Comparison of ENCODE assay signal across 8 cellular contexts in the genomic region with DNA sequence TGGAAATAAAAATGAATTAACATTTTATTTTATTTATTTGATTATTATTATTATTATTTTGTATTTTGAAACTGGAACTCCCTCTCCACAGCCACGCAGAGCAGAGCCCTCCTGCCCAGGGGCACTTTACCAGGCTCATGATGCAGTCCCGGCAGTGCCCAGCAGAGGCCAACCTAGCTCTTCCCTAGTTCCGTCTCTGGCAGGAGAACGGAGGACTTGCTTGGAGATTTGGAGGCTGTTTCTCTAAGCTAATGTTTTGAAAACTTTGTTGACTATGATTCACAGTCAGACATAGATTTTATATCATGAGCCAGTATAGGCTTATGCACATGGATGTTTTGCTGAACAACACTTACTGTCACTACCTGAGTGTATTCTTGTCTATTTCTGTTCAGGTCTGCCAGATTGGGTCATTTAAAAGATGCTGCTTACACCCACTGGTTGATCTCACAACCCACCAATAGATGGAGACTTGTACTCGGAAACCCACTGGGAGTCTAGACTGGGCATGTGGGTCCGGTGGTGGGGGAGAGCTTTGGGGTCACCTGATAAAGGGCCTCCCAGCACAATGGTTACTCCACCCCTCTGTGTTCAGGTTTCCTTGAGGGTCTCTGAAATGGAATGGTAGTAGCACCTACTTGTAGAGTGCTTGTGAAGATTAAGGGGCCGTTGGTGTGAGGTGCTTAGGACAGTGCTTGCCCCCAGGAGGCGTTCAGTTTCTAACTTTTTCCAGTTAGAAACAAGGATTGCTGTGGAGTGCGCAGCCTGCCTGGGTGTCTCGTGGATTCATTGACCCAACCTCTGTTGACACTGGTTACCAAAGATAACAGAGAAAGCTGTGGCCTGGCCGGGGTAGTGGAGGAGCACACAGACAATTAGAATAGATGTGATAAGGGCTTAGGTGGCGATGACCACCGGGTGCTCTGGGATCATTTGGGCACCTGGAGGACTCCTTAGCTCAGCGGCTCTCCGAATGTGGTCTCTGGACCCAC.
DNase-seq lines count a peak whose midpoint lies in the region; ATAC-seq and TF ChIP-seq lines count a peak whose summit lies in the region.

No MANE protein-coding gene starts in this region.

- peak; percentile 94 for TF ChIP-seq RAD21 in SK-N-SH (IDR thresholded peaks at IDR 0.05; ENCODE audit: low read length)

- no peak overlapping the region for H3K4me2 ChIP-seq in MM.1S (ENCODE audit: low read depth, low read length)
- no peak overlapping the region for H3K4me2 ChIP-seq in SK-N-SH

- H3K79me2 ChIP-seq in MM.1S (ENCODE audit: low read length) (no peaks in the 10 kb centered on the region), SK-N-SH (ENCODE audit: insufficient read depth) (no peaks in the 10 kb centered on the region)

- no peak overlapping the region for H3K4me3 ChIP-seq in MM.1S (ENCODE audit: low read length)
- H3K4me3 ChIP-seq in SK-N-SH (ENCODE audit: low read depth in 2 of 2, low read length in 1 of 2), result no peak overlapping the region; a peak in 1 of 4 replicates
- H3K4me3 ChIP-seq in prostate gland, result no peak overlapping the region

- H3K9me2 ChIP-seq in MM.1S (replicated peaks; ENCODE audit: insufficient read depth, low read length) (no peaks in the 10 kb centered on the region), SK-N-SH (no peaks in the 10 kb centered on the region)

- H2AFZ ChIP-seq in MM.1S (ENCODE audit: low read length), result no peak overlapping the region
- H2AFZ ChIP-seq in SK-N-SH (ENCODE audit: low read depth), result no peak overlapping the region

- H3K27me3 ChIP-seq in MM.1S (replicated peaks; ENCODE audit: insufficient read depth, low read length), result no peaks in the 10 kb centered on the region
- no peaks in the 10 kb centered on the region for H3K27me3 ChIP-seq in SK-N-SH (ENCODE audit: insufficient read depth)
- no peaks in the 10 kb centered on the region for H3K27me3 ChIP-seq in prostate gland (replicated peaks; ENCODE audit: insufficient read depth)

- H3K27ac Mint-ChIP-seq in activated naive CD4-positive, alpha-beta T cell treated with anti-CD3 and anti-CD28 coated beads, Interleukin-2, amount 50 U/mL, for 72 hours, result no peak overlapping the region

- intact Hi-C loops in head of caudate nucleus (cut with DNase I) (loop anchor here (5.0 kb wide), 1 partner anchor 376 kb away; a partner anchor contains a TSS), prostate gland (cut with DNase I) (loop anchor here (1.0 to 5.0 kb wide), 3 partner anchors 109 to 376 kb away; a partner anchor contains a TSS)

- H3K36me3 Mint-ChIP-seq in activated naive CD4-positive, alpha-beta T cell treated with anti-CD3 and anti-CD28 coated beads, Interleukin-2, amount 50 U/mL, for 72 hours, result no peaks in the 10 kb centered on the region

- TF ChIP-seq EP300 in SK-N-SH (IDR thresholded peaks at IDR 0.05; ENCODE audit: borderline replicate concordance in 1 of 2, low read depth in 1 of 2, low read length in 1 of 2), result no peak

- TF ChIP-seq POLR2A in prostate gland (IDR thresholded peaks at IDR 0.05), result no peak

- TF ChIP-seq CTCF in MM.1S (IDR thresholded peaks at IDR 0.05; ENCODE audit: low read length), result peak; percentile 80
- TF ChIP-seq CTCF in SK-N-SH (IDR thresholded peaks at IDR 0.05), result peak; percentile 78
- peak; percentile 49 to 86 (median 83) for TF ChIP-seq CTCF in prostate gland (IDR thresholded peaks at IDR 0.05)

- peak; percentile 84 to 85 for ATAC-seq in activated naive CD4-positive, alpha-beta T cell treated with anti-CD3 and anti-CD28 coated beads, Interleukin-2, amount 50 U/mL, for 72 hours
- no peak for ATAC-seq in GM19397 (IDR thresholded peaks at IDR 0.05; ENCODE audit: unreplicated experiment)

- H3K9me3 ChIP-seq in MM.1S (replicated peaks; ENCODE audit: insufficient read depth, low read length) (no peaks in the 10 kb centered on the region), SK-N-SH (no peaks in the 10 kb centered on the region), prostate gland (no peaks in the 10 kb centered on the region)

- no peaks in the 10 kb centered on the region for H3K36me3 ChIP-seq in MM.1S (replicated peaks; ENCODE audit: insufficient read depth, low read length)
- H3K36me3 ChIP-seq in SK-N-SH (replicated peaks in 1 of 2; ENCODE audit: control insufficient read depth in 1 of 2, insufficient read depth in 2 of 2, low read length in 1 of 2), result no peaks in the 10 kb centered on the region
- H3K36me3 ChIP-seq in prostate gland, result no peaks in the 10 kb centered on the region

- WGBS in SK-N-SH (ENCODE audit: low lambda C conversion rate), result 66% methylated on average over 15 of the region's 15 CpGs
- 53% methylated on average over 15 of the region's 15 CpGs for WGBS in prostate gland

- H3K27ac ChIP-seq in MM.1S (ENCODE audit: low read length), result no peak overlapping the region
- no peak overlapping the region for H3K27ac ChIP-seq in SK-N-SH (ENCODE audit: low read depth in 2 of 2, low read length in 1 of 2)
- no peak overlapping the region for H3K27ac ChIP-seq in prostate gland

- DNase-seq in ELR (ENCODE audit: low read depth), result peak; percentile 78
- DNase-seq in GOT3 (lab: John Stamatoyannopoulos, UW), result peak; percentile 6
- peak; percentile 46 for DNase-seq in MM.1S
- peak; percentile 74 for DNase-seq in SK-N-SH
- peak; percentile 56 to 70 for DNase-seq in activated naive CD4-positive, alpha-beta T cell treated with anti-CD3 and anti-CD28 coated beads, Interleukin-2, amount 50 U/mL, for 72 hours (ENCODE audit: low spot score in 2 of 2)
- peak; percentile 56 to 86 (median 74) for DNase-seq in head of caudate nucleus
- DNase-seq in prostate gland (ENCODE audit: low spot score), result peak; percentile 64

- no peaks in the 10 kb centered on the region for H3K9me3 Mint-ChIP-seq in activated naive CD4-positive, alpha-beta T cell treated with anti-CD3 and anti-CD28 coated beads, Interleukin-2, amount 50 U/mL, for 72 hours

- H3F3A ChIP-seq in MM.1S (ENCODE audit: insufficient read depth, low read length), result no peaks in the 10 kb centered on the region
- H3F3A ChIP-seq in SK-N-SH (replicated peaks; ENCODE audit: insufficient read depth), result no peaks in the 10 kb centered on the region

- H3K4me1 ChIP-seq in MM.1S (ENCODE audit: low read length) (no peaks in the 10 kb centered on the region), SK-N-SH (ENCODE audit: control insufficient read depth in 1 of 2, insufficient read depth in 2 of 2, low read depth in 1 of 2, low read length in 1 of 2) (peaks cover 12 to 21% of the 10 kb centered on the region in 2 experiments; a peak in 2 of 4 replicates), prostate gland (replicated peaks) (no peaks in the 10 kb centered on the region)

- H4K20me1 ChIP-seq in MM.1S (ENCODE audit: insufficient read depth, low read length) (no peaks in the 10 kb centered on the region), SK-N-SH (ENCODE audit: insufficient read depth) (no peaks in the 10 kb centered on the region)

- POLR2A ChIA-PET in SK-N-SH (lab: Yijun Ruan, JAX), result interaction anchor here (1.1 to 1.6 kb wide), 3 partner anchors 200 to 377 kb away, joined by 3 to 5 read pairs (median 4); no protein-coding TSS in a partner anchor

- H3K9ac ChIP-seq in MM.1S (ENCODE audit: low read length) (no peak overlapping the region), SK-N-SH (no peak overlapping the region)

- CTCF ChIA-PET in SK-N-SH (lab: Yijun Ruan, JAX), result interaction anchor here (0.6 to 14.1 kb wide), 106 partner anchors 9 to 603 kb away, joined by 3 to 328 read pairs (median 5); a partner anchor contains a TSS

TF ChIP-seq in SK-N-SH, 30 proteins besides CTCF, POLR2A, EP300 and RAD21:
- peak; percentile 38 for TF ChIP-seq CHD2 (IDR thresholded peaks at IDR 0.05; ENCODE audit: low read length, partially characterized antibody)
- TF ChIP-seq SMC3 (IDR thresholded peaks at IDR 0.05; ENCODE audit: low read depth, low read length), result peak; percentile 91
- no peak for TF ChIP-seq TAF1 (IDR thresholded peaks at IDR 0.05; ENCODE audit: borderline replicate concordance, low read depth, low read length)
- TF ChIP-seq, protein P1, sequence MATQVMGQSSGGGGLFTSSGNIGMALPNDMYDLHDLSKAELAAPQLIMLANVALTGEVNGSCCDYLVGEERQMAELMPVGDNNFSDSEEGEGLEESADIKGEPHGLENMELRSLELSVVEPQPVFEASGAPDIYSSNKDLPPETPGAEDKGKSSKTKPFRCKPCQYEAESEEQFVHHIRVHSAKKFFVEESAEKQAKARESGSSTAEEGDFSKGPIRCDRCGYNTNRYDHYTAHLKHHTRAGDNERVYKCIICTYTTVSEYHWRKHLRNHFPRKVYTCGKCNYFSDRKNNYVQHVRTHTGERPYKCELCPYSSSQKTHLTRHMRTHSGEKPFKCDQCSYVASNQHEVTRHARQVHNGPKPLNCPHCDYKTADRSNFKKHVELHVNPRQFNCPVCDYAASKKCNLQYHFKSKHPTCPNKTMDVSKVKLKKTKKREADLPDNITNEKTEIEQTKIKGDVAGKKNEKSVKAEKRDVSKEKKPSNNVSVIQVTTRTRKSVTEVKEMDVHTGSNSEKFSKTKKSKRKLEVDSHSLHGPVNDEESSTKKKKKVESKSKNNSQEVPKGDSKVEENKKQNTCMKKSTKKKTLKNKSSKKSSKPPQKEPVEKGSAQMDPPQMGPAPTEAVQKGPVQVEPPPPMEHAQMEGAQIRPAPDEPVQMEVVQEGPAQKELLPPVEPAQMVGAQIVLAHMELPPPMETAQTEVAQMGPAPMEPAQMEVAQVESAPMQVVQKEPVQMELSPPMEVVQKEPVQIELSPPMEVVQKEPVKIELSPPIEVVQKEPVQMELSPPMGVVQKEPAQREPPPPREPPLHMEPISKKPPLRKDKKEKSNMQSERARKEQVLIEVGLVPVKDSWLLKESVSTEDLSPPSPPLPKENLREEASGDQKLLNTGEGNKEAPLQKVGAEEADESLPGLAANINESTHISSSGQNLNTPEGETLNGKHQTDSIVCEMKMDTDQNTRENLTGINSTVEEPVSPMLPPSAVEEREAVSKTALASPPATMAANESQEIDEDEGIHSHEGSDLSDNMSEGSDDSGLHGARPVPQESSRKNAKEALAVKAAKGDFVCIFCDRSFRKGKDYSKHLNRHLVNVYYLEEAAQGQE (IDR thresholded peaks at IDR 0.05; ENCODE audit: low read depth, low read length), result no peak

Comparison
In these comparisons a context has a peak if more than half of its experiments do, and no peak if none do; other contexts are left out.
1. DNase-seq: peak in every context shown above with its lines; median percentile 78 in ELR; 74 in SK-N-SH; 74 in head of caudate nucleus; 64 in prostate gland; 63 in activated naive CD4-positive, alpha-beta T cell treated with anti-CD3 and anti-CD28 coated beads, Interleukin-2, amount 50 U/mL, for 72 hours; 46 in MM.1S; 6 in GOT3.